ENCODE assay signal across 21 cellular contexts in genomic region chr3:18951333-18951732, GRCh38.
A peak's percentile ranks its signal among the peaks of the same experiment; 100 is the strongest.
DNase-seq lines count a peak whose midpoint lies in the region; ATAC-seq and TF ChIP-seq lines count a peak whose summit lies in the region.
"Had no signal": no experiment of that assay in that cellular context is flagged by ENCODE, and none has a peak within 500 bp of the region (broad histone marks: within the 10 kb centered on the region; RNA-seq: fewer than 3 reads in every experiment).

No MANE protein-coding gene starts in this region.

- ATAC-seq in GM21390 (IDR thresholded peaks at IDR 0.05; ENCODE audit: unreplicated experiment) (no peak), GM18861 (IDR thresholded peaks at IDR 0.05; ENCODE audit: unreplicated experiment) (no peak)
- ATAC-seq: HCT116 had no signal

- no peak for TF ChIP-seq CTCF in BE2C (IDR thresholded peaks at IDR 0.05; ENCODE audit: low read depth, low read length)

- peak; percentile 41 for DNase-seq in A172 (ENCODE audit: low spot score)
- DNase-seq in HT1080 (ENCODE audit: low read depth): peak; percentile 81
- DNase-seq in cerebellum (ENCODE audit: low spot score): peak; percentile 56
- DNase-seq in posterior cingulate gyrus: peak in 8 of 10 donors; percentile 20 to 92 (median 51)
- no peak for DNase-seq in BE2C
- DNase-seq: CD4-positive, alpha-beta T cell; COR-L47; DND-41; GOT3; Karpas-422; NCI-H1417 treated with DMSO at 0.1 percent for 48 hours; NCI-H187 treated with DMSO at 0.1 percent for 48 hours; NCI-H2107; NCI-H2227 treated with DMSO at 0.1 percent for 48 hours; NCI-H510A; SIG-M5; SK-N-SH had no signal

- H3K4me1 ChIP-seq in BE2C: no peaks in the 10 kb centered on the region
- H3K4me1 ChIP-seq: BLaER1 had no signal

- H3K9me3 ChIP-seq in BE2C: no peaks in the 10 kb centered on the region
- H3K9me3 ChIP-seq: BLaER1, SK-N-SH had no signal

- no peak overlapping the region for H3K4me3 ChIP-seq in BE2C (ENCODE audit: low read depth, low read length)
- H3K4me3 ChIP-seq: BLaER1 had no signal

- intact Hi-C loops in posterior cingulate gyrus (cut with DNase I): no loop called here

- H3K36me3 ChIP-seq in BE2C: no peaks in the 10 kb centered on the region
- H3K36me3 ChIP-seq: BLaER1 had no signal

- H3K27me3 ChIP-seq in BE2C: no peaks in the 10 kb centered on the region
- H3K27me3 ChIP-seq: BLaER1 had no signal
